Comparison of ENCODE assay signal across 1 cellular context in the genomic region with DNA sequence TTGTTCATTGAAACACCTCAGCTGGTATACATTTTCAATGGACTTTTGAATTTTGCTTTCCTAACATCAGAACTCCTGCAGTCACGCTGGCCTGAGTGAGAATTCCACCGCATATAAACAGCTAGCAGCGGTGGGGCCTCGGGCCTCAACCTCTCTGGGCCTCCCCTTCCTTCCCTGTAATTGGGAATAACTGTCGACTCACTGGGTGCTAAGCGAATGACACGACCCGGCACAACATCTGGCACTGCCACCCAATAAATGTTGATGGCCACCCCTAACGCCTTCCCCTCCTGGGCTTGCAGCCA.
TF ChIP-seq lines count a peak whose summit lies in the region.

No MANE protein-coding gene starts in this region.

TF ChIP-seq in GM23338, 12 proteins besides CTCF, POLR2A, EP300 and RAD21 (continued from another document):
- TF ChIP-seq, protein P1, sequence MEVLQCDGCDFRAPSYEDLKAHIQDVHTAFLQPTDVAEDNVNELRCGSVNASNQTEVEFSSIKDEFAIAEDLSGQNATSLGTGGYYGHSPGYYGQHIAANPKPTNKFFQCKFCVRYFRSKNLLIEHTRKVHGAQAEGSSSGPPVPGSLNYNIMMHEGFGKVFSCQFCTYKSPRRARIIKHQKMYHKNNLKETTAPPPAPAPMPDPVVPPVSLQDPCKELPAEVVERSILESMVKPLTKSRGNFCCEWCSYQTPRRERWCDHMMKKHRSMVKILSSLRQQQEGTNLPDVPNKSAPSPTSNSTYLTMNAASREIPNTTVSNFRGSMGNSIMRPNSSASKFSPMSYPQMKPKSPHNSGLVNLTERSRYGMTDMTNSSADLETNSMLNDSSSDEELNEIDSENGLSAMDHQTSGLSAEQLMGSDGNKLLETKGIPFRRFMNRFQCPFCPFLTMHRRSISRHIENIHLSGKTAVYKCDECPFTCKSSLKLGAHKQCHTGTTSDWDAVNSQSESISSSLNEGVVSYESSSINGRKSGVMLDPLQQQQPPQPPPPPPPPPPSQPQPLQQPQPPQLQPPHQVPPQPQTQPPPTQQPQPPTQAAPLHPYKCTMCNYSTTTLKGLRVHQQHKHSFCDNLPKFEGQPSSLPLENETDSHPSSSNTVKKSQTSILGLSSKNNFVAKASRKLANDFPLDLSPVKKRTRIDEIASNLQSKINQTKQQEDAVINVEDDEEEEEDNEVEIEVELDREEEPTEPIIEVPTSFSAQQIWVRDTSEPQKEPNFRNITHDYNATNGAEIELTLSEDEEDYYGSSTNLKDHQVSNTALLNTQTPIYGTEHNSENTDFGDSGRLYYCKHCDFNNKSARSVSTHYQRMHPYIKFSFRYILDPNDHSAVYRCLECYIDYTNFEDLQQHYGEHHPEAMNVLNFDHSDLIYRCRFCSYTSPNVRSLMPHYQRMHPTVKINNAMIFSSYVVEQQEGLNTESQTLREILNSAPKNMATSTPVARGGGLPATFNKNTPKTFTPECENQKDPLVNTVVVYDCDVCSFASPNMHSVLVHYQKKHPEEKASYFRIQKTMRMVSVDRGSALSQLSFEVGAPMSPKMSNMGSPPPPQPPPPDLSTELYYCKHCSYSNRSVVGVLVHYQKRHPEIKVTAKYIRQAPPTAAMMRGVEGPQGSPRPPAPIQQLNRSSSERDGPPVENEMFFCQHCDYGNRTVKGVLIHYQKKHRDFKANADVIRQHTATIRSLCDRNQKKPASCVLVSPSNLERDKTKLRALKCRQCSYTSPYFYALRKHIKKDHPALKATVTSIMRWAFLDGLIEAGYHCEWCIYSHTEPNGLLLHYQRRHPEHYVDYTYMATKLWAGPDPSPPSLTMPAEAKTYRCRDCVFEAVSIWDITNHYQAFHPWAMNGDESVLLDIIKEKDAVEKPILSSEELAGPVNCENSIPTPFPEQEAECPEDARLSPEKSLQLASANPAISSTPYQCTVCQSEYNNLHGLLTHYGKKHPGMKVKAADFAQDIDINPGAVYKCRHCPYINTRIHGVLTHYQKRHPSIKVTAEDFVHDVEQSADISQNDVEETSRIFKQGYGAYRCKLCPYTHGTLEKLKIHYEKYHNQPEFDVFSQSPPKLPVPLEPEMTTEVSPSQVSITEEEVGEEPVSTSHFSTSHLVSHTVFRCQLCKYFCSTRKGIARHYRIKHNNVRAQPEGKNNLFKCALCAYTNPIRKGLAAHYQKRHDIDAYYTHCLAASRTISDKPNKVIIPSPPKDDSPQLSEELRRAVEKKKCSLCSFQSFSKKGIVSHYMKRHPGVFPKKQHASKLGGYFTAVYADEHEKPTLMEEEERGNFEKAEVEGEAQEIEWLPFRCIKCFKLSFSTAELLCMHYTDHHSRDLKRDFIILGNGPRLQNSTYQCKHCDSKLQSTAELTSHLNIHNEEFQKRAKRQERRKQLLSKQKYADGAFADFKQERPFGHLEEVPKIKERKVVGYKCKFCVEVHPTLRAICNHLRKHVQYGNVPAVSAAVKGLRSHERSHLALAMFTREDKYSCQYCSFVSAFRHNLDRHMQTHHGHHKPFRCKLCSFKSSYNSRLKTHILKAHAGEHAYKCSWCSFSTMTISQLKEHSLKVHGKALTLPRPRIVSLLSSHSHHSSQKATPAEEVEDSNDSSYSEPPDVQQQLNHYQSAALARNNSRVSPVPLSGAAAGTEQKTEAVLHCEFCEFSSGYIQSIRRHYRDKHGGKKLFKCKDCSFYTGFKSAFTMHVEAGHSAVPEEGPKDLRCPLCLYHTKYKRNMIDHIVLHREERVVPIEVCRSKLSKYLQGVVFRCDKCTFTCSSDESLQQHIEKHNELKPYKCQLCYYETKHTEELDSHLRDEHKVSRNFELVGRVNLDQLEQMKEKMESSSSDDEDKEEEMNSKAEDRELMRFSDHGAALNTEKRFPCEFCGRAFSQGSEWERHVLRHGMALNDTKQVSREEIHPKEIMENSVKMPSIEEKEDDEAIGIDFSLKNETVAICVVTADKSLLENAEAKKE (CRISPR knock-in tag; IDR thresholded peaks at IDR 0.05): no peak
- no peak for TF ChIP-seq EZH2phosphoT487 (IDR thresholded peaks at IDR 0.05; ENCODE audit: unreplicated experiment)
